Comparison of ENCODE assay signal across 20 cellular contexts in the genomic region with DNA sequence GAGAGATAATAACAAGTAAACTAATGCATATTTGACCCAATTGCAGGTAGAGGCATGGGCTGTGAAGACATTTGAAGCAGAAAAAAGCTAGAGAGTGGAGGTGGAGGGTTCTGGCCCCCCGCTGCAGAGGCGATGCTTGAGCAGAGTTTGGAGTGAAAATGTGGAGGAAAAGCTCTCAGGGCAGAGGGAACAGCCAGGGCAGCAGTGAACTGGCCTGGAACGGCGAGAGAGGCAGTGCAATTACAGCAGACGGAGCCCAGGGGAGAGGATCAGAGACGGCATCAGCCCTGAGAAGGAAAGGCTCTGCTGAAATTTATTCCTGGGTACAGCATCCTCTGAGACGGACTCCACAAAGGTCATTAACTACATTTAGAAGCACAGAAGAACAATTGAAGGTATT. TPM values are rescaled to one million over a fixed set of nuclear protein-coding genes. Genes with fewer than 3 reads are reported as not detected.
"Had no signal": no experiment of that assay in that cellular context is flagged by ENCODE, and none has a peak within 500 bp of the region (broad histone marks: within the 10 kb centered on the region; RNA-seq: fewer than 3 reads in every experiment).

No MANE protein-coding gene starts in this region.

- H3K4me3 ChIP-seq: cardiac muscle cell, esophagus muscularis mucosa, gastroesophageal sphincter, heart right ventricle, transverse colon had no signal

- H3K36me3 ChIP-seq: cardiac muscle cell, esophagus muscularis mucosa, gastroesophageal sphincter, heart right ventricle, transverse colon had no signal

- H3K27me3 ChIP-seq: cardiac muscle cell, esophagus muscularis mucosa, gastroesophageal sphincter, transverse colon had no signal

- DNase-seq: activated CD8-positive, alpha-beta memory T cell treated with anti-CD3 and anti-CD28 coated beads for 24 hours; activated CD8-positive, alpha-beta memory T cell treated with anti-CD3 and anti-CD28 coated beads, Interleukin-2, amount 50 U/mL, for 48 hours; activated T-cell treated with anti-CD3 and anti-CD28 coated beads, Interleukin-2, amount 50 U/mL, for 72 hours; dermis blood vessel endothelial cell; effector memory CD4-positive, alpha-beta T cell; heart right ventricle; immature natural killer cell; mesenchymal stem cell; naive thymus-derived CD4-positive, alpha-beta T cell; stimulated activated CD4-positive, alpha-beta T cell treated with anti-CD3 and anti-CD28 coated beads, Interleukin-12 subunit alpha, Interleukin-12 subunit beta, amount 100 ng/mL, for 4 hours; stimulated activated CD4-positive, alpha-beta T cell treated with anti-CD3 and anti-CD28 coated beads, Interleukin-1b, Interleukin-23, amount 100 ng/mL, for 48 hours; stimulated activated CD8-positive, alpha-beta memory T cell treated with anti-CD3 and anti-CD28 coated beads, Interleukin-4, amount 100 ng/mL, for 48 hours; stimulated activated naive CD4-positive, alpha-beta T cell treated with Interleukin-2 at 50 U/mL for 16 hours; T-helper 1 cell; T-helper 9 cell; transverse colon had no signal

- FAIRE-seq: endothelial cell of umbilical vein had no signal

- H3K9me3 ChIP-seq: gastroesophageal sphincter, heart right ventricle, transverse colon had no signal

- H3K4me1 ChIP-seq: esophagus muscularis mucosa, gastroesophageal sphincter, heart right ventricle, transverse colon had no signal

- H3K27ac ChIP-seq: cardiac muscle cell, esophagus muscularis mucosa, gastroesophageal sphincter, heart right ventricle, transverse colon had no signal

RNA-seq across cellular contexts. Expression of a gene that starts 14.3 kb away (rescaled TPM):
- total RNA-seq: endothelial cell of umbilical vein had no signal
- polyA plus RNA-seq: endothelial cell of umbilical vein; naive thymus-derived CD4-positive, alpha-beta T cell had no signal
